40 cellular contexts compared by ENCODE assay signal in the genomic region with DNA sequence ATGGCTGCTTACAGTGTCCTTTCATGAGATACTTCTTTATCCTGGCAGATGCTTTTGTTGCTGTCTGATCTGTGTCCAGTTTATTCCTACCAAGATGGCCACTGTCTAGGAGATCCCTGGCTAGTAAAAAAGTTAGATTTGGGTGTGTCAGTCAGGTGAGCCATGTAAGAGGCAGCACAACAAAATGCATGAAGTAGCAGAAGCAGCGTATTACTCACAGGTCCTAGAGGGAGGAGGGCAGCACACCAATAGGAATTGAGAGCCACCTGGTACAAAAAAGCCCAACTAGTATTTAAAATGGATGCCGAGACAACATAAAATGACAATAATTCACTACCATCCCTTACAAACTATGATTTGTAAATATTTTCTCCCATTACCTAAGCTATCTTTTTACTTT.
"Had no signal": no experiment of that assay in that cellular context is flagged by ENCODE, and none has a peak within 500 bp of the region (broad histone marks: within the 10 kb centered on the region; RNA-seq: fewer than 3 reads in every experiment).

No MANE protein-coding gene starts in this region.

- FAIRE-seq: astrocyte, bronchial epithelial cell had no signal

- H3K27ac Mint-ChIP-seq: activated naive CD4-positive, alpha-beta T cell treated with anti-CD3 and anti-CD28 coated beads for 36 hours; activated naive CD4-positive, alpha-beta T cell treated with anti-CD3 and anti-CD28 coated beads, Interleukin-2, amount 10 ng/mL, durations not matched to agents 7 days and 5 days; activated naive CD4-positive, alpha-beta T cell treated with anti-CD3 and anti-CD28 coated beads, Interleukin-2, amount 50 U/mL, for 24 hours; activated naive CD4-positive, alpha-beta T cell treated with anti-CD3 and anti-CD28 coated beads, Interleukin-2, amount 50 U/mL, for 72 hours; activated naive CD8-positive, alpha-beta T cell; activated naive CD8-positive, alpha-beta T cell treated with anti-CD3 and anti-CD28 coated beads for 36 hours; activated naive CD8-positive, alpha-beta T cell treated with anti-CD3 and anti-CD28 coated beads, Interleukin-2, amount 10 ng/mL, durations not matched to agents 7 days and 5 days; activated naive CD8-positive, alpha-beta T cell treated with anti-CD3 and anti-CD28 coated beads, Interleukin-2, amount 50 U/mL, for 24 hours; activated T-cell treated with anti-CD3 and anti-CD28 coated beads, Interleukin-2, amount 50 U/mL, for 24 hours; activated T-cell treated with anti-CD3 and anti-CD28 coated beads, Interleukin-2, amount 50 U/mL, for 72 hours; activated T-helper 1 cell treated with anti-CD3 and anti-CD28 coated beads, Interleukin-12 subunit alpha, Interleukin-12 subunit beta, Interleukin-2, Interleukin-4 antibody, amounts not matched to agents 30 ng/mL and 10 ng/mL and 1 ng/mL, durations not matched to agents 14 hours and 24 hours and 36 hours; activated T-helper 17 cell treated with anti-CD3 and anti-CD28 coated beads, Interleukin-2, amount 50 U/mL, for 72 hours; activated T-helper 2 cell treated with anti-CD3 and anti-CD28 coated beads, Interferon-gamma antibody, Interleukin-2, Interleukin-4, amounts not matched to agents 10 μg/mL and 5 μg/mL and 100 μg/mL, durations not matched to agents 14 hours and 24 hours and 36 hours; brain had no signal

- H3K36me3 Mint-ChIP-seq: activated naive CD4-positive, alpha-beta T cell treated with anti-CD3 and anti-CD28 coated beads, Interleukin-2, amount 10 ng/mL, durations not matched to agents 7 days and 5 days; activated naive CD4-positive, alpha-beta T cell treated with anti-CD3 and anti-CD28 coated beads, Interleukin-2, amount 50 U/mL, for 24 hours; activated naive CD4-positive, alpha-beta T cell treated with anti-CD3 and anti-CD28 coated beads, Interleukin-2, amount 50 U/mL, for 72 hours; activated naive CD8-positive, alpha-beta T cell; activated naive CD8-positive, alpha-beta T cell treated with anti-CD3 and anti-CD28 coated beads for 36 hours; activated naive CD8-positive, alpha-beta T cell treated with anti-CD3 and anti-CD28 coated beads, Interleukin-2, amount 10 ng/mL, durations not matched to agents 7 days and 5 days; brain had no signal

- DNase-seq: activated effector memory CD4-positive, alpha-beta T cell treated with anti-CD3 and anti-CD28 coated beads, Interleukin-2, amount 50 U/mL, for 16 hours; activated effector memory CD4-positive, alpha-beta T cell treated with Interleukin-2 at 50 U/mL for 16 hours; activated gamma-delta T cell; activated gamma-delta T cell treated with Interleukin-2 at 50 U/mL for 16 hours; activated naive CD4-positive, alpha-beta T cell; activated naive CD4-positive, alpha-beta T cell treated with anti-CD3 and anti-CD28 coated beads for 36 hours; activated naive CD4-positive, alpha-beta T cell treated with anti-CD3 and anti-CD28 coated beads, Interleukin-2, amount 10 ng/mL, durations not matched to agents 7 days and 5 days; activated naive CD4-positive, alpha-beta T cell treated with anti-CD3 and anti-CD28 coated beads, Interleukin-2, amount 50 U/mL, for 16 hours; activated naive CD4-positive, alpha-beta T cell treated with Interleukin-2 at 50 U/mL for 16 hours; activated naive CD8-positive, alpha-beta T cell treated with anti-CD3 and anti-CD28 coated beads for 36 hours; activated naive CD8-positive, alpha-beta T cell treated with anti-CD3 and anti-CD28 coated beads, Interleukin-2, amount 10 ng/mL, durations not matched to agents 7 days and 5 days; activated naive CD8-positive, alpha-beta T cell treated with anti-CD3 and anti-CD28 coated beads, Interleukin-2, amount 50 U/mL, for 24 hours; activated T-cell treated with anti-CD3 and anti-CD28 coated beads, Interleukin-2, amount 50 U/mL, for 1 hour; activated T-cell treated with anti-CD3 and anti-CD28 coated beads, Interleukin-2, amount 50 U/mL, for 24 hours; activated T-cell treated with anti-CD3 and anti-CD28 coated beads, Interleukin-2, amount 50 U/mL, for 4 hours; activated T-cell treated with anti-CD3 and anti-CD28 coated beads, Interleukin-2, amount 50 U/mL, for 48 hours; activated T-cell treated with anti-CD3 and anti-CD28 coated beads, Interleukin-2, amount 50 U/mL, for 72 hours; adrenal gland; amniotic stem cell; amygdala; anterior cingulate cortex; aorta; body of pancreas; brain microvascular endothelial cell; caudate nucleus; central memory CD4-positive, alpha-beta T cell; cerebellar nuclear complex had no signal

- ATAC-seq: activated naive CD4-positive, alpha-beta T cell treated with anti-CD3 and anti-CD28 coated beads, Interleukin-2, amount 50 U/mL, for 72 hours; activated naive CD8-positive, alpha-beta T cell treated with anti-CD3 and anti-CD28 coated beads, Interleukin-2, amount 50 U/mL, for 24 hours; activated T-cell treated with anti-CD3 and anti-CD28 coated beads, Interleukin-2, amount 50 U/mL, for 4 hours; activated T-cell treated with anti-CD3 and anti-CD28 coated beads, Interleukin-2, amount 50 U/mL, for 72 hours; activated T-helper 17 cell treated with anti-CD3 and anti-CD28 coated beads, Interleukin-2, amount 50 U/mL, for 72 hours; body of pancreas had no signal

- H3K9me3 Mint-ChIP-seq: activated naive CD4-positive, alpha-beta T cell treated with anti-CD3 and anti-CD28 coated beads for 36 hours; activated naive CD4-positive, alpha-beta T cell treated with anti-CD3 and anti-CD28 coated beads, Interleukin-2, amount 10 ng/mL, durations not matched to agents 7 days and 5 days; activated naive CD4-positive, alpha-beta T cell treated with anti-CD3 and anti-CD28 coated beads, Interleukin-2, amount 50 U/mL, for 24 hours; activated naive CD4-positive, alpha-beta T cell treated with anti-CD3 and anti-CD28 coated beads, Interleukin-2, amount 50 U/mL, for 72 hours; activated naive CD8-positive, alpha-beta T cell treated with anti-CD3 and anti-CD28 coated beads for 36 hours; activated naive CD8-positive, alpha-beta T cell treated with anti-CD3 and anti-CD28 coated beads, Interleukin-2, amount 10 ng/mL, durations not matched to agents 7 days and 5 days; activated naive CD8-positive, alpha-beta T cell treated with anti-CD3 and anti-CD28 coated beads, Interleukin-2, amount 50 U/mL, for 24 hours; activated T-cell treated with anti-CD3 and anti-CD28 coated beads, Interleukin-2, amount 50 U/mL, for 24 hours; activated T-cell treated with anti-CD3 and anti-CD28 coated beads, Interleukin-2, amount 50 U/mL, for 4 hours; activated T-cell treated with anti-CD3 and anti-CD28 coated beads, Interleukin-2, amount 50 U/mL, for 72 hours; activated T-helper 1 cell treated with anti-CD3 and anti-CD28 coated beads, Interleukin-12 subunit alpha, Interleukin-12 subunit beta, Interleukin-2, Interleukin-4 antibody, amounts not matched to agents 30 ng/mL and 10 ng/mL and 1 ng/mL, durations not matched to agents 14 hours and 24 hours and 36 hours; activated T-helper 17 cell treated with anti-CD3 and anti-CD28 coated beads, Interleukin-2, amount 50 U/mL, for 72 hours; activated T-helper 2 cell treated with anti-CD3 and anti-CD28 coated beads, Interferon-gamma antibody, Interleukin-2, Interleukin-4, amounts not matched to agents 10 μg/mL and 5 μg/mL and 100 μg/mL, durations not matched to agents 14 hours and 24 hours and 36 hours; brain; central memory CD8-positive, alpha-beta T cell had no signal

- H3K4me1 Mint-ChIP-seq: activated T-helper 17 cell treated with anti-CD3 and anti-CD28 coated beads, Interleukin-2, amount 50 U/mL, for 72 hours had no signal

- H3K4me3 Mint-ChIP-seq: activated naive CD4-positive, alpha-beta T cell treated with anti-CD3 and anti-CD28 coated beads for 36 hours; activated naive CD4-positive, alpha-beta T cell treated with anti-CD3 and anti-CD28 coated beads, Interleukin-2, amount 10 ng/mL, durations not matched to agents 7 days and 5 days; activated naive CD4-positive, alpha-beta T cell treated with anti-CD3 and anti-CD28 coated beads, Interleukin-2, amount 50 U/mL, for 24 hours; activated naive CD8-positive, alpha-beta T cell; activated naive CD8-positive, alpha-beta T cell treated with anti-CD3 and anti-CD28 coated beads for 36 hours; activated naive CD8-positive, alpha-beta T cell treated with anti-CD3 and anti-CD28 coated beads, Interleukin-2, amount 10 ng/mL, durations not matched to agents 7 days and 5 days; activated naive CD8-positive, alpha-beta T cell treated with anti-CD3 and anti-CD28 coated beads, Interleukin-2, amount 50 U/mL, for 24 hours; activated T-cell treated with anti-CD3 and anti-CD28 coated beads, Interleukin-2, amount 50 U/mL, for 24 hours; activated T-cell treated with anti-CD3 and anti-CD28 coated beads, Interleukin-2, amount 50 U/mL, for 4 hours; activated T-cell treated with anti-CD3 and anti-CD28 coated beads, Interleukin-2, amount 50 U/mL, for 72 hours; activated T-helper 1 cell treated with anti-CD3 and anti-CD28 coated beads, Interleukin-12 subunit alpha, Interleukin-12 subunit beta, Interleukin-2, Interleukin-4 antibody, amounts not matched to agents 30 ng/mL and 10 ng/mL and 1 ng/mL, durations not matched to agents 14 hours and 24 hours and 36 hours; activated T-helper 17 cell treated with anti-CD3 and anti-CD28 coated beads, Interleukin-2, amount 50 U/mL, for 72 hours; brain; central memory CD8-positive, alpha-beta T cell had no signal

- H3K36me3 ChIP-seq: adrenal gland, ascending aorta, brain microvascular endothelial cell, breast epithelium, cardiac muscle cell had no signal

- H3K4me3 ChIP-seq: adrenal gland, ascending aorta, body of pancreas, breast epithelium, cardiac muscle cell had no signal

- H3K4me1 ChIP-seq: breast epithelium had no signal

- H3K9me3 ChIP-seq: adrenal gland, ascending aorta, body of pancreas, breast epithelium had no signal

- H3K27me3 ChIP-seq: adrenal gland, ascending aorta, body of pancreas, brain microvascular endothelial cell, breast epithelium, cardiac muscle cell had no signal

- H3K27ac ChIP-seq: adrenal gland, ascending aorta, body of pancreas, brain microvascular endothelial cell, breast epithelium, cardiac muscle cell had no signal
